9 cellular contexts compared by ENCODE assay signal in genomic region chr21:17139696-17140095, GRCh38.
DNase-seq lines count a peak whose midpoint lies in the region; ATAC-seq and TF ChIP-seq lines count a peak whose summit lies in the region.
"Had no signal": no experiment of that assay in that cellular context is flagged by ENCODE, and none has a peak within 500 bp of the region (broad histone marks: within the 10 kb centered on the region; RNA-seq: fewer than 3 reads in every experiment).

No MANE protein-coding gene starts in this region.

- peak overlapping the region; percentile 31 for H3K4me2 ChIP-seq in hepatocyte

- H3K27me3 ChIP-seq in hepatocyte: no peaks in the 10 kb centered on the region
- no peaks in the 10 kb centered on the region for H3K27me3 ChIP-seq in adrenal gland
- H3K27me3 ChIP-seq: BLaER1 treated with 17β-estradiol and CSF1 and Interleukin-3, amounts not matched to agents 10 nM and 100 nM had no signal

- no peak overlapping the region for H3K27ac Mint-ChIP-seq in activated naive CD4-positive, alpha-beta T cell treated with anti-CD3 and anti-CD28 coated beads for 36 hours
- H3K27ac Mint-ChIP-seq in activated CD4-positive, alpha-beta memory T cell treated with anti-CD3 and anti-CD28 coated beads, Interleukin-2, amount 10 ng/mL, durations not matched to agents 7 days and 5 days: peak overlapping the region; percentile 12
- no peak overlapping the region for H3K27ac Mint-ChIP-seq in osteocyte (ENCODE audit: unreplicated experiment)

- no peaks in the 10 kb centered on the region for H4K20me1 ChIP-seq in hepatocyte (ENCODE audit: insufficient read depth, poor library complexity, severe bottlenecking)
- H4K20me1 ChIP-seq: BLaER1 treated with 17β-estradiol and CSF1 and Interleukin-3, amounts not matched to agents 10 nM and 100 nM had no signal

- no peaks in the 10 kb centered on the region for H3K9me2 ChIP-seq in hepatocyte (replicated peaks; ENCODE audit: insufficient read depth)

- H3K79me2 ChIP-seq in hepatocyte: no peaks in the 10 kb centered on the region

- no peak for TF ChIP-seq POLR2A in adrenal gland (IDR thresholded peaks at IDR 0.05)

- WGBS in hepatocyte (ENCODE audit: low lambda C conversion rate, missing lambda C conversion rate): 82% methylated on average over 5 of the region's 5 CpGs
- WGBS in urinary bladder: 39% methylated on average over 5 of the region's 5 CpGs
- WGBS in adrenal gland, 4 donors: 30 to 51% (median 33%) methylated on average over 5 of the region's 5 CpGs

- POLR2A ChIA-PET in activated CD4-positive, alpha-beta memory T cell treated with anti-CD3 and anti-CD28 coated beads, Interleukin-2, amount 10 ng/mL, durations not matched to agents 7 days and 5 days (lab: Charles Lee): no interaction called here

- H3K4me3 ChIP-seq in hepatocyte (no peak overlapping the region), urinary bladder (ENCODE audit: low read depth, low read length) (peak overlapping the region; percentile 45), adrenal gland (peak overlapping the region in 2 of 4 donors; percentile 5 to 70)
- H3K4me3 ChIP-seq: BLaER1 treated with 17β-estradiol and CSF1 and Interleukin-3, amounts not matched to agents 10 nM and 100 nM had no signal

- no peak for ATAC-seq in HG02610 (IDR thresholded peaks at IDR 0.05; ENCODE audit: unreplicated experiment)

- H3K27me3 Mint-ChIP-seq in activated naive CD4-positive, alpha-beta T cell treated with anti-CD3 and anti-CD28 coated beads for 36 hours (ENCODE audit: low read depth): no peaks in the 10 kb centered on the region
- H3K27me3 Mint-ChIP-seq in activated CD4-positive, alpha-beta memory T cell treated with anti-CD3 and anti-CD28 coated beads, Interleukin-2, amount 10 ng/mL, durations not matched to agents 7 days and 5 days: no peaks in the 10 kb centered on the region
- peaks cover 3% of the 10 kb centered on the region for H3K27me3 Mint-ChIP-seq in osteocyte (ENCODE audit: unreplicated experiment)

- H3K27ac ChIP-seq in hepatocyte (no peak overlapping the region), urinary bladder (ENCODE audit: low read depth) (no peak overlapping the region), adrenal gland (peak overlapping the region in 1 of 5 donors; percentile 15)
- H3K27ac ChIP-seq: BLaER1 treated with 17β-estradiol and CSF1 and Interleukin-3, amounts not matched to agents 10 nM and 100 nM had no signal

- no peak overlapping the region for H2AFZ ChIP-seq in hepatocyte

- intact Hi-C loops in activated naive CD4-positive, alpha-beta T cell treated with anti-CD3 and anti-CD28 coated beads for 36 hours (cut with micrococcal nuclease): no loop called here
- intact Hi-C loops in adrenal gland (cut with DNase I): no loop called here

- H3K9me3 ChIP-seq in hepatocyte (ENCODE audit: low read depth) (no peaks in the 10 kb centered on the region), adrenal gland (replicated peaks in 1 of 3) (no peaks in the 10 kb centered on the region)
- H3K9me3 ChIP-seq: BLaER1 treated with 17β-estradiol and CSF1 and Interleukin-3, amounts not matched to agents 10 nM and 100 nM had no signal

- TF ChIP-seq CTCF in hepatocyte (IDR thresholded peaks at IDR 0.05; ENCODE audit: poor library complexity): no peak
- TF ChIP-seq CTCF in adrenal gland (IDR thresholded peaks at IDR 0.05): no peak
- no peak for TF ChIP-seq CTCF in osteocyte (IDR thresholded peaks at IDR 0.05)

- no peaks in the 10 kb centered on the region for H3K36me3 ChIP-seq in hepatocyte (replicated peaks; ENCODE audit: insufficient read depth, low read depth)
- H3K36me3 ChIP-seq in urinary bladder (ENCODE audit: insufficient read depth): no peaks in the 10 kb centered on the region
- H3K36me3 ChIP-seq in adrenal gland (replicated peaks in 1 of 2): no peaks in the 10 kb centered on the region
- H3K36me3 ChIP-seq: BLaER1 treated with 17β-estradiol and CSF1 and Interleukin-3, amounts not matched to agents 10 nM and 100 nM had no signal

- H3K36me3 Mint-ChIP-seq in activated naive CD4-positive, alpha-beta T cell treated with anti-CD3 and anti-CD28 coated beads for 36 hours (ENCODE audit: low read depth): no peaks in the 10 kb centered on the region
- no peaks in the 10 kb centered on the region for H3K36me3 Mint-ChIP-seq in activated CD4-positive, alpha-beta memory T cell treated with anti-CD3 and anti-CD28 coated beads, Interleukin-2, amount 10 ng/mL, durations not matched to agents 7 days and 5 days (ENCODE audit: low read depth)
- H3K36me3 Mint-ChIP-seq in osteocyte (ENCODE audit: unreplicated experiment): no peaks in the 10 kb centered on the region

- CTCF ChIA-PET in activated naive CD4-positive, alpha-beta T cell treated with anti-CD3 and anti-CD28 coated beads for 36 hours (lab: Charles Lee): no interaction called here
- CTCF ChIA-PET in activated CD4-positive, alpha-beta memory T cell treated with anti-CD3 and anti-CD28 coated beads, Interleukin-2, amount 10 ng/mL, durations not matched to agents 7 days and 5 days (lab: Charles Lee): no interaction called here

- DNase-seq in activated naive CD4-positive, alpha-beta T cell treated with anti-CD3 and anti-CD28 coated beads for 36 hours: peak; percentile 5
- DNase-seq in activated naive CD4-positive, alpha-beta T cell treated with anti-CD3 and anti-CD28 coated beads, Interleukin-2, amount 50 U/mL, for 16 hours: no peak
- DNase-seq in activated CD4-positive, alpha-beta memory T cell treated with anti-CD3 and anti-CD28 coated beads, Interleukin-2, amount 10 ng/mL, durations not matched to agents 7 days and 5 days: no peak
- DNase-seq in hepatocyte (ENCODE audit: low spot score): no peak
- no peak for DNase-seq in adrenal gland
- no peak for DNase-seq in osteocyte (ENCODE audit: extremely low spot score, unreplicated experiment)

- H3K9me3 Mint-ChIP-seq in activated naive CD4-positive, alpha-beta T cell treated with anti-CD3 and anti-CD28 coated beads for 36 hours: peaks cover 2% of the 10 kb centered on the region
- peaks cover 4% of the 10 kb centered on the region for H3K9me3 Mint-ChIP-seq in activated CD4-positive, alpha-beta memory T cell treated with anti-CD3 and anti-CD28 coated beads, Interleukin-2, amount 10 ng/mL, durations not matched to agents 7 days and 5 days
- peaks cover 6% of the 10 kb centered on the region for H3K9me3 Mint-ChIP-seq in osteocyte (ENCODE audit: unreplicated experiment)

- H3K4me1 ChIP-seq in hepatocyte (ENCODE audit: insufficient read depth): no peaks in the 10 kb centered on the region
- no peaks in the 10 kb centered on the region for H3K4me1 ChIP-seq in urinary bladder (ENCODE audit: insufficient read depth)
- no peaks in the 10 kb centered on the region for H3K4me1 ChIP-seq in adrenal gland (replicated peaks in 1 of 2)
- H3K4me1 ChIP-seq: BLaER1 treated with 17β-estradiol and CSF1 and Interleukin-3, amounts not matched to agents 10 nM and 100 nM had no signal

- H3K4me1 Mint-ChIP-seq in activated naive CD4-positive, alpha-beta T cell treated with anti-CD3 and anti-CD28 coated beads for 36 hours (ENCODE audit: low read depth): no peaks in the 10 kb centered on the region
- peaks cover 5% of the 10 kb centered on the region for H3K4me1 Mint-ChIP-seq in activated CD4-positive, alpha-beta memory T cell treated with anti-CD3 and anti-CD28 coated beads, Interleukin-2, amount 10 ng/mL, durations not matched to agents 7 days and 5 days
- H3K4me1 Mint-ChIP-seq in osteocyte (ENCODE audit: unreplicated experiment): peaks cover 9% of the 10 kb centered on the region

- peak overlapping the region; percentile 10 for H3K4me3 Mint-ChIP-seq in activated naive CD4-positive, alpha-beta T cell treated with anti-CD3 and anti-CD28 coated beads for 36 hours
- peak overlapping the region; percentile 62 for H3K4me3 Mint-ChIP-seq in activated CD4-positive, alpha-beta memory T cell treated with anti-CD3 and anti-CD28 coated beads, Interleukin-2, amount 10 ng/mL, durations not matched to agents 7 days and 5 days
- H3K4me3 Mint-ChIP-seq in osteocyte (ENCODE audit: unreplicated experiment): no peak overlapping the region
